Comparison of ENCODE assay signal across 8 cellular contexts in the genomic region with DNA sequence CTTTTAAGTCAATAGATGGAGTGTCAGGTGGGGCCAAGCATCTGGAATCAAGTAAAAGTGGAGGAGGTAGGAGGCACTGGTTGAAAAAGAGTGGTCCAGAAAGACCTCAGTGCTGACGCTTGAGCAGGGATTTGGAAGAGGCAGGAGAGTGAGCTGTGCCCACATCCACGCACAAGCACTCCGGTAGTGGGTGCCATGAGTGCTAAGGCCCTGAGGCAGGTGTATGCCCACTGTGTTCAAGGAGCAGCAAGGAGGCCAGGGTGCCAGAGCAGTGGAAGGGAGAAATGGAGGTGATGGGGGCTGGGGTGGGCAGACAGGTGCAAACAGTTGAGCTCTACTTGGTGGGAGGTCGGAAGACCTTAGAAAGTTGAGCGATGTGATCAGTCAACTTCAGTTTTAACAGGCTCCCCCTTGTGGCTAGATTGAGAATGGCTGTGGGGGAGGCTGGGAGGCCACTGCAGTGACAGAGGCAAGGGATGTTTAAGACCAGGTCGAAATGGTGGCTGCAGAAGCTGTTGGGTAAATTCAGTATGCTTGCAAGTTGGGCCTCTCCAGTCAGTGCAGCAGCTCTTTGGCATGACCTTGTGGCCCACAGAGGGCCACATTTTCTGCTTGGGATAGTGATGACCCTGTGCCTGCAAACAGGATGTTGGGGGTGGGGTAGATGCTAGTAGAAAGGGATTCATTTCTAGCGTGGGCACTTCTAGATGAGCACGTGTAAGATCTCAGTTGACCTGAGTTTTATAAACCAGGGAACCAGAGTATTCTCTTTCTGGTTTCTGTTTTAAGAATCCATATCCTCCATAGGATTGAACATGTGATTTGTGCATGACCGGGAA. TPM values are rescaled to one million over a fixed set of nuclear protein-coding genes. Genes with fewer than 3 reads are reported as not detected.
A peak's percentile ranks its signal among the peaks of the same experiment; 100 is the strongest.
DNase-seq lines count a peak whose midpoint lies in the region; TF ChIP-seq lines count a peak whose summit lies in the region.

No MANE protein-coding gene starts in this region.

- peak; percentile 69 for TF ChIP-seq CTCF in mesothelial cell of epicardium (IDR thresholded peaks at IDR 0.05; ENCODE audit: unreplicated experiment)

- H3K4me1 Mint-ChIP-seq in mesothelial cell of epicardium, result peaks cover 5% of the 10 kb centered on the region

- no peak overlapping the region for H3K4me3 Mint-ChIP-seq in mesothelial cell of epicardium

- peaks cover 23% of the 10 kb centered on the region for H3K9me3 Mint-ChIP-seq in mesothelial cell of epicardium

- no peak overlapping the region for H3K27ac Mint-ChIP-seq in mesothelial cell of epicardium

- H3K27me3 Mint-ChIP-seq in mesothelial cell of epicardium (ENCODE audit: low read depth), result no peaks in the 10 kb centered on the region

- DNase-seq in NCI-H2171 treated with DMSO at 0.1 percent for 48 hours (lab: John Stamatoyannopoulos, UW), result peak; percentile 20
- no peak for DNase-seq in NCI-H2171 (lab: John Stamatoyannopoulos, UW)
- DNase-seq in NCI-H1105 (lab: John Stamatoyannopoulos, UW), result peak; percentile 59
- DNase-seq in activated CD4-positive, alpha-beta T cell treated with anti-CD3 and anti-CD28 coated beads, Interleukin-2, amount 50 U/mL, for 48 hours, result peak; percentile 87 to 88
- peak; percentile 74 for DNase-seq in effector CD4-positive, alpha-beta T cell
- peak in 1 of 2 experiments; percentile 53 for DNase-seq in mesothelial cell of epicardium (ENCODE audit: low spot score in 2 of 2, unreplicated experiment in 2 of 2)
- peak; percentile 55 for DNase-seq in stimulated activated CD8-positive, alpha-beta memory T cell treated with anti-CD3 and anti-CD28 coated beads, Interleukin-7, amount 100 ng/mL, for 24 hours (ENCODE audit: low read depth)
- DNase-seq in globus pallidus (ENCODE audit: low spot score), result no peak

- H3K36me3 Mint-ChIP-seq in mesothelial cell of epicardium, result no peaks in the 10 kb centered on the region

RNA-seq across cellular contexts. Expression of gene TKTL1, which starts 12.7 kb away (rescaled TPM):
- total RNA-seq in mesothelial cell of epicardium, result 0.20 to 0.59 TPM (median 0.38 TPM) in 3 replicates

RNA-seq across cellular contexts. Expression of gene TEX28, which starts 13.4 kb away (rescaled TPM):
- not detected in 3 replicates for total RNA-seq in mesothelial cell of epicardium

RNA-seq across cellular contexts. Expression of gene OPN1MW3, which starts 50.9 kb away (rescaled TPM):
- not detected in 3 replicates for total RNA-seq in mesothelial cell of epicardium

Comparison
In these comparisons a context has a peak if more than half of its experiments do, and no peak if none do; other contexts are left out.
1. DNase-seq: peak in NCI-H2171 treated with DMSO at 0.1 percent for 48 hours (single experiment), NCI-H1105 (single experiment), activated CD4-positive, alpha-beta T cell treated with anti-CD3 and anti-CD28 coated beads, Interleukin-2, amount 50 U/mL, for 48 hours (2 of 2), effector CD4-positive, alpha-beta T cell (single experiment) and stimulated activated CD8-positive, alpha-beta memory T cell treated with anti-CD3 and anti-CD28 coated beads, Interleukin-7, amount 100 ng/mL, for 24 hours (single experiment); none in NCI-H2171 (single experiment) and globus pallidus (single experiment).